In the genomic region with DNA sequence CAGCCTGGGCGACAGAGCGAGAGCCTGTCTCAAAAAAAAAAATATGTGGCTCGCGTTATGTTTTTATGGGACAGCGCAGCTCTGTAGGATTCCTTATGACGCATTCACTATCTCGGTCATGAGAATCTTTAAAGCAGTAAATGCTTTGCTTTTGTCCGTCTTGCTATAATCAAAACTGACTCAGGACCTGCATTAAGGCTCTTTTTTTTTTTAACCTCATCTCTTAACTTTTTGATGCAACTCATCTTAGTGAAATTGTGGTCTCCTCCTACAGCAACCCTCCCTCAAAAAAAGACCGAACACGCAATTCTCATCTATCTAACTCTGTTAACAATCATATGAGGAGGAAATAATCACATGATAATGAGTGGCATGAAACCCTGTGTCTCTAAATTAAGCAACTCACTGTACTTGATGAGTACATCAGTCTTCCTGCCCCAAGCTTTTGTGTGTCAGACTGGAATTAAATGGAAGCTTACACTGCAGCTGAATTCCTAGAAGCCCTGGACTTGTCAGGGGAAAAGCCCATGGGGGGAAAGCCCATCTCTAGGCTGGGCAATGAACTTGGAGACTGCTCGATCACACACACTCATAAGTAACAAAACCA, we compare ENCODE assay signal across 9 cellular contexts. TPM values are rescaled to one million over a fixed set of nuclear protein-coding genes. Genes with fewer than 3 reads are reported as not detected.
DNase-seq lines count a peak whose midpoint lies in the region; ATAC-seq and TF ChIP-seq lines count a peak whose summit lies in the region.
"Had no signal": no experiment of that assay in that cellular context is flagged by ENCODE, and none has a peak within 500 bp of the region (broad histone marks: within the 10 kb centered on the region; RNA-seq: fewer than 3 reads in every experiment).

No MANE protein-coding gene starts in this region.

- H3K79me2 ChIP-seq in OCI-LY7 (ENCODE audit: insufficient read depth, low read depth, low read length) = no peaks in the 10 kb centered on the region

- peak overlapping the region in 9 of 12 donors; percentile 7 to 77 (median 48) for H3K27ac ChIP-seq in heart left ventricle
- peak overlapping the region; percentile 82 to 90 (median 89) for H3K27ac ChIP-seq in transverse colon
- H3K27ac ChIP-seq in OCI-LY7 (ENCODE audit: low read depth, low read length, poor library complexity, severe bottlenecking) = no peak overlapping the region

- TF ChIP-seq CTCF in heart left ventricle (IDR thresholded peaks at IDR 0.05) (no peak), transverse colon (IDR thresholded peaks at IDR 0.05) (no peak), OCI-LY7 (conservative IDR thresholded peaks at IDR 0.05; ENCODE audit: low read length) (no peak)

- CTCF ChIA-PET in OCI-LY7 (lab: Charles Lee; ENCODE audit: unreplicated experiment) = no interaction called here

- intact Hi-C loops in heart left ventricle (cut with DNase I) (loop anchor here in 1 of 10 donors (10.0 kb wide), 1 partner anchor 89 kb away; no protein-coding TSS in a partner anchor), left ventricle myocardium superior (cut with micrococcal nuclease) (no loop called here), transverse colon (cut with DNase I; ENCODE audit: low total_unique reads) (no loop called here), OCI-LY7 (cut with micrococcal nuclease; ENCODE audit: unreplicated experiment) (no loop called here)

- H3K9me3 ChIP-seq in heart left ventricle (no peaks in the 10 kb centered on the region), transverse colon (no peaks in the 10 kb centered on the region), OCI-LY7 (ENCODE audit: low read length) (no peaks in the 10 kb centered on the region)

- in situ Hi-C loops in transverse colon (cut with MboI; ENCODE audit: low pct_ligation_motif_present in 1 of 4, low pct_unique_long_range_greater_than_20kb in 1 of 4, low sequenced_read_pairs in 3 of 4) = no loop called here

- 68 to 83% (median 79%) methylated on average over 11 of the region's 11 CpGs for WGBS in heart left ventricle, 4 donors
- 71 to 72% methylated on average over 11 of the region's 11 CpGs for WGBS in transverse colon (ENCODE audit: low coverage in 1 of 2), 2 donors

- no peaks in the 10 kb centered on the region for H3K27me3 ChIP-seq in heart left ventricle
- H3K27me3 ChIP-seq in transverse colon = no peaks in the 10 kb centered on the region

- H3K9me2 ChIP-seq in OCI-LY7 (ENCODE audit: insufficient read depth, low read length) = no peaks in the 10 kb centered on the region

- no peaks in the 10 kb centered on the region for H4K20me1 ChIP-seq in OCI-LY7 (ENCODE audit: insufficient read depth, low read length)

- H3K4me3 ChIP-seq in heart left ventricle = peak overlapping the region in 1 of 12 donors; percentile 22
- H3K4me3 ChIP-seq in transverse colon = peak overlapping the region in 1 of 4 donors; percentile 14
- H3K4me3 ChIP-seq in OCI-LY7 (ENCODE audit: low read depth, low read length, poor library complexity, severe bottlenecking) = no peak overlapping the region

- no peak overlapping the region for H2AFZ ChIP-seq in OCI-LY7 (ENCODE audit: low read length)

- ATAC-seq in heart left ventricle = no peak
- ATAC-seq in left ventricle myocardium superior = no peak
- no peak for ATAC-seq in GM19395 (IDR thresholded peaks at IDR 0.05; ENCODE audit: unreplicated experiment)

- no TSS peak for BruUV-seq in OCI-LY7 (replicated peaks; lab: Mats Ljungman, UMichigan)

- TF ChIP-seq POLR2A in heart left ventricle (IDR thresholded peaks at IDR 0.05) = no peak
- TF ChIP-seq POLR2A in transverse colon (IDR thresholded peaks at IDR 0.05) = peak; percentile 25

- H3K4me2 ChIP-seq in OCI-LY7 (ENCODE audit: low read length) = no peak overlapping the region

- no peak for TF ChIP-seq EP300 in transverse colon (IDR thresholded peaks at IDR 0.05; ENCODE audit: low read depth)

- POLR2A ChIA-PET in OCI-LY7 (lab: Charles Lee) = no interaction called here

- H3K4me1 ChIP-seq in heart left ventricle (peaks cover 0 to 57% (median 11%) of the 10 kb centered on the region in 12 donors), transverse colon (peaks cover 28 to 81% (median 55%) of the 10 kb centered on the region in 4 donors), OCI-LY7 (ENCODE audit: insufficient read depth, low read length, poor library complexity, severe bottlenecking) (peaks cover 9% of the 10 kb centered on the region)

- DNase-seq in heart left ventricle = no peak
- DNase-seq in left ventricle myocardium superior = no peak
- DNase-seq in activated T-helper 9 cell treated with anti-CD3 and anti-CD28 coated beads, Interleukin-2, amount 50 U/mL, for 16 hours (ENCODE audit: low read depth) = peak; percentile 28
- DNase-seq in iris pigment epithelial cell (ENCODE audit: low read depth) = peak; percentile 91
- no peak for DNase-seq in transverse colon
- no peak for DNase-seq in OCI-LY7 (ENCODE audit: low spot score)
- no peak for DNase-seq in effector CD8-positive, alpha-beta T cell (lab: John Stamatoyannopoulos, UW)
- DNase-seq: DND-41 had no signal

- peaks cover 0 to 26% (median 13%) of the 10 kb centered on the region in 9 donors for H3K36me3 ChIP-seq in heart left ventricle
- H3K36me3 ChIP-seq in transverse colon = no peaks in the 10 kb centered on the region
- no peaks in the 10 kb centered on the region for H3K36me3 ChIP-seq in OCI-LY7 (ENCODE audit: insufficient read depth, low read length)

RNA-seq across cellular contexts. Expression of gene P2RX4, which starts 4.3 kb away (rescaled TPM):
- total RNA-seq in heart left ventricle = 10 to 100 TPM in 4 of 9 donors, 1 to 10 TPM in 5; 3.2 to 27.4 (median 7.7) TPM
- polyA plus RNA-seq in heart left ventricle = 1 to 10 TPM; 4.0 to 5.3 TPM
- total RNA-seq in left ventricle myocardium superior = 4.9 TPM
- total RNA-seq in transverse colon = 100 to 1,000 TPM; 103 to 435 (median 217) TPM
- 10.8 and 11.3 TPM in 2 replicates for total RNA-seq in OCI-LY7 (2014; rRNA removed; shearing (Covaris generic))
- 17.5 and 17.7 TPM in 2 replicates for total RNA-seq in OCI-LY7 (2022)

Comparison
In these comparisons a context has a peak if more than half of its experiments do, and no peak if none do; other contexts are left out.
1. DNase-seq: peak in activated T-helper 9 cell treated with anti-CD3 and anti-CD28 coated beads, Interleukin-2, amount 50 U/mL, for 16 hours (single experiment) and iris pigment epithelial cell (single experiment); none in heart left ventricle (0 of 5), left ventricle myocardium superior (single experiment), transverse colon (single experiment), OCI-LY7 (single experiment) and effector CD8-positive, alpha-beta T cell (single experiment).